29 cellular contexts compared by ENCODE assay signal in the genomic region with DNA sequence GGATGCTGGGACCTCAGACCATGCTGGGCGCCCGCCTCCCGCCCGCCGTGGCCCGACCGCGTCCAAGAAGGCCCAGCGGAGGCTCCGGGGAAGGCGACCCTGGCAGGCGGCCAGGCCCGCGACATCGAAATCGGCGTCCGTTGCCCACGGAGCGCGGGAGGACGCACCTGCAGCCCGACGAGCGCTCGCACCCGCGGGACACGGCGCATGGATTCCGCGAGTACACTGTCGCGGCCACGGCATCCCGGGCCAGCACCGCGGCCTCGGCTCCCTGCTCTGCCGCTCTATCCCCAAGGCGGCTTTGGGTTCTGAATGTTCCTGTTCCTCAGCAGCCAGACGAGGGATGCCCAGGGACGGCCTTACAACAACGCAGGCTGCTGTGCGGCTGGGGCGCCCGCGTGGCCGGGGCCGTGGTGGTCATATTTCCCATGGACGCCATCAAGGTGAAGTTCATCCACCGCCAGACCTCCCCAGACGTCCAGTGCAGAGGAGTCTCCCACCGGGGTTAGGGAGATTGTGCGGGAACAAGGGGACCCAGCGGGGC.
DNase-seq lines count a peak whose midpoint lies in the region; ATAC-seq and TF ChIP-seq lines count a peak whose summit lies in the region.
"Had no signal": no experiment of that assay in that cellular context is flagged by ENCODE, and none has a peak within 500 bp of the region (broad histone marks: within the 10 kb centered on the region; RNA-seq: fewer than 3 reads in every experiment).

No MANE protein-coding gene starts in this region.

- H3K27me3 ChIP-seq in spleen (replicated peaks in 1 of 7): peaks cover 0 to 5% (median 0%) of the 10 kb centered on the region in 7 donors
- H3K27me3 ChIP-seq in testis: no peaks in the 10 kb centered on the region
- H3K27me3 ChIP-seq: BE2C; BLaER1; BLaER1 treated with 17β-estradiol and CSF1 and Interleukin-3, amounts not matched to agents 10 nM and 100 nM had no signal

- no peak overlapping the region for H3K27ac ChIP-seq in spleen
- no peak overlapping the region for H3K27ac ChIP-seq in testis
- H3K27ac ChIP-seq: 22Rv1; A549; BLaER1; BLaER1 treated with 17β-estradiol and CSF1 and Interleukin-3, amounts not matched to agents 10 nM and 100 nM; C4-2B had no signal

- H3K36me3 ChIP-seq in spleen (no peaks in the 10 kb centered on the region), testis (ENCODE audit: low read depth, missing control alignments) (no peaks in the 10 kb centered on the region)
- H3K36me3 ChIP-seq: BE2C; BLaER1; BLaER1 treated with 17β-estradiol and CSF1 and Interleukin-3, amounts not matched to agents 10 nM and 100 nM had no signal

- peak; percentile 68 for DNase-seq in spleen
- no peak for DNase-seq in testis
- DNase-seq: 8988T; ACHN; AML-193; BE2C; C1 segment of cervical spinal cord; Caco-2; Calu3; CD4-positive, alpha-beta memory T cell; CD4-positive, alpha-beta T cell; CD4-positive, CD25-positive, alpha-beta regulatory T cell; CD8-positive, alpha-beta memory T cell; CD8-positive, alpha-beta T cell; COR-L47; DMS 273 treated with DMSO at 0.1 percent for 48 hours; DMS153; DMS53; DMS79; DMS79 treated with DMSO at 0.1 percent for 48 hours; DND-41; EL had no signal

- ATAC-seq in HG02840 (IDR thresholded peaks at IDR 0.05; ENCODE audit: low FRiP score, unreplicated experiment): no peak
- ATAC-seq in HG02763 (IDR thresholded peaks at IDR 0.05; ENCODE audit: unreplicated experiment): no peak
- ATAC-seq: A549; CD8-positive, alpha-beta T cell had no signal

- H3K4me1 ChIP-seq in spleen (peaks cover 0 to 8% (median 0%) of the 10 kb centered on the region in 6 donors), testis (peaks cover 3% of the 10 kb centered on the region)
- H3K4me1 ChIP-seq: A549, BE2C, Caco-2 had no signal

- no peak for TF ChIP-seq POLR2A in spleen (IDR thresholded peaks at IDR 0.05)
- no peak for TF ChIP-seq POLR2A in testis (IDR thresholded peaks at IDR 0.05)

- H3K9me3 ChIP-seq in spleen (peaks cover 0 to 85% (median 35%) of the 10 kb centered on the region in 8 donors), testis (no peaks in the 10 kb centered on the region)
- H3K9me3 ChIP-seq: BE2C had no signal

- TF ChIP-seq CTCF in spleen (IDR thresholded peaks at IDR 0.05 in 8 of 11, conservative IDR thresholded peaks at IDR 0.05 in 3 of 11) (no peak), testis (IDR thresholded peaks at IDR 0.05) (no peak)

- 54 to 68% (median 63%) methylated on average over 34 to 56 of the region's 56 CpGs for WGBS in spleen, 5 donors
- 35 to 62% methylated on average over 21 to 48 of the region's 56 CpGs for WGBS in testis, 2 donors

- H3K4me3 ChIP-seq in spleen (no peak overlapping the region), testis (peak overlapping the region; percentile 43 to 45)
- H3K4me3 ChIP-seq: A549; BLaER1; BLaER1 treated with 17β-estradiol and CSF1 and Interleukin-3, amounts not matched to agents 10 nM and 100 nM had no signal

- intact Hi-C loops in spleen (cut with DNase I; ENCODE audit: low total_unique reads) (no loop called here), testis (cut with DNase I; ENCODE audit: low total_unique reads) (no loop called here)

Comparison
In these comparisons a context has a peak if more than half of its experiments do, and no peak if none do; other contexts are left out.
1. H3K4me3 ChIP-seq: peak in testis (2 of 2); none in spleen (0 of 8).